Comparison of ENCODE assay signal across 21 cellular contexts in genomic region chr17:32303861-32304288, GRCh38. TPM values are rescaled to one million over a fixed set of nuclear protein-coding genes. Genes with fewer than 3 reads are reported as not detected.
DNase-seq lines count a peak whose midpoint lies in the region; ATAC-seq and TF ChIP-seq lines count a peak whose summit lies in the region.
"Had no signal": no experiment of that assay in that cellular context is flagged by ENCODE, and none has a peak within 500 bp of the region (broad histone marks: within the 10 kb centered on the region; RNA-seq: fewer than 3 reads in every experiment).

No MANE protein-coding gene starts in this region.

- H3K27me3 Mint-ChIP-seq in brain (peaks cover 3% of the 10 kb centered on the region), nephron progenitor cell (ENCODE audit: low read depth, poor library complexity) (peaks cover 19% of the 10 kb centered on the region)
- H3K27me3 Mint-ChIP-seq: activated naive CD8-positive, alpha-beta T cell treated with anti-CD3 and anti-CD28 coated beads for 36 hours had no signal

- TF ChIP-seq CTCF in brain (conservative IDR thresholded peaks at IDR 0.05) (no peak), nephron progenitor cell (IDR thresholded peaks at IDR 0.05) (no peak), RWPE1 (conservative IDR thresholded peaks at IDR 0.05; ENCODE audit: low read depth) (no peak)

- peak; percentile 36 for DNase-seq in DMS 273 (lab: John Stamatoyannopoulos, UW; ENCODE audit: unreplicated experiment)
- no peak for DNase-seq in DMS 273 treated with DMSO at 0.1 percent for 48 hours (lab: John Stamatoyannopoulos, UW)
- peak; percentile 60 for DNase-seq in NCI-H1092 (lab: John Stamatoyannopoulos, UW)
- no peak for DNase-seq in nephron progenitor cell
- DNase-seq in iPS-NIHi7 (ENCODE audit: extremely low spot score), result no peak
- DNase-seq in RWPE1 (ENCODE audit: low spot score), result no peak
- DNase-seq: activated CD4-positive, alpha-beta memory T cell treated with anti-CD3 and anti-CD28 coated beads, Interleukin-2, amount 10 ng/mL, durations not matched to agents 7 days and 5 days; activated naive CD8-positive, alpha-beta T cell treated with anti-CD3 and anti-CD28 coated beads for 36 hours; activated T-cell treated with anti-CD3 and anti-CD28 coated beads, Interleukin-2, amount 50 U/mL, for 48 hours; cortex of kidney; erythroblast; gastrocnemius medialis; stimulated activated CD4-positive, alpha-beta T cell treated with anti-CD3 and anti-CD28 coated beads, Interleukin-12 subunit alpha, Interleukin-12 subunit beta, amount 100 ng/mL, for 4 hours; T-helper 1 cell; tibial artery had no signal

- H3K27ac Mint-ChIP-seq in brain (peak overlapping the region; percentile 14 to 94 (median 77)), nephron progenitor cell (peak overlapping the region; percentile 85)
- H3K27ac Mint-ChIP-seq: activated CD4-positive, alpha-beta memory T cell treated with anti-CD3 and anti-CD28 coated beads, Interleukin-2, amount 10 ng/mL, durations not matched to agents 7 days and 5 days; activated naive CD8-positive, alpha-beta T cell treated with anti-CD3 and anti-CD28 coated beads for 36 hours; memory B cell; stimulated activated memory B cell treated with anti-CD40 and anti-IgM and Interleukin-4, amounts not matched to agents 10 μg/mL and 1 μg/mL and 100 μg/mL, for 72 hours had no signal

- peaks cover 5% of the 10 kb centered on the region for H3K36me3 Mint-ChIP-seq in brain
- no peaks in the 10 kb centered on the region for H3K36me3 Mint-ChIP-seq in nephron progenitor cell (ENCODE audit: low read depth)
- H3K36me3 Mint-ChIP-seq: activated naive CD8-positive, alpha-beta T cell treated with anti-CD3 and anti-CD28 coated beads for 36 hours; memory B cell; stimulated activated memory B cell treated with anti-CD40 and anti-IgM and Interleukin-4, amounts not matched to agents 10 μg/mL and 1 μg/mL and 100 μg/mL, for 72 hours had no signal

- no peak overlapping the region for H3K27ac ChIP-seq in RWPE1
- H3K27ac ChIP-seq: 22Rv1, gastrocnemius medialis, tibial artery had no signal

- CTCF ChIA-PET in RWPE1 (lab: Yijun Ruan, JAX), result no interaction called here

- ATAC-seq in GM19463 (IDR thresholded peaks at IDR 0.05; ENCODE audit: unreplicated experiment), result no peak
- ATAC-seq: gastrocnemius medialis; stimulated activated memory B cell treated with anti-CD40 and anti-IgM and Interleukin-4, amounts not matched to agents 10 μg/mL and 1 μg/mL and 100 μg/mL, for 72 hours had no signal

- H3K9me3 Mint-ChIP-seq in brain (no peaks in the 10 kb centered on the region), nephron progenitor cell (no peaks in the 10 kb centered on the region)
- H3K9me3 Mint-ChIP-seq: activated CD4-positive, alpha-beta memory T cell treated with anti-CD3 and anti-CD28 coated beads, Interleukin-2, amount 10 ng/mL, durations not matched to agents 7 days and 5 days; activated naive CD8-positive, alpha-beta T cell treated with anti-CD3 and anti-CD28 coated beads for 36 hours; memory B cell; nephron; stimulated activated memory B cell treated with anti-CD40 and anti-IgM and Interleukin-4, amounts not matched to agents 10 μg/mL and 1 μg/mL and 100 μg/mL, for 72 hours had no signal

- H3K4me3 Mint-ChIP-seq in brain, result peak overlapping the region in 1 of 5 experiments; percentile 34
- H3K4me3 Mint-ChIP-seq in nephron progenitor cell, result peak overlapping the region; percentile 29
- H3K4me3 Mint-ChIP-seq: activated CD4-positive, alpha-beta memory T cell treated with anti-CD3 and anti-CD28 coated beads, Interleukin-2, amount 10 ng/mL, durations not matched to agents 7 days and 5 days; activated naive CD8-positive, alpha-beta T cell treated with anti-CD3 and anti-CD28 coated beads for 36 hours; memory B cell; nephron; stimulated activated memory B cell treated with anti-CD40 and anti-IgM and Interleukin-4, amounts not matched to agents 10 μg/mL and 1 μg/mL and 100 μg/mL, for 72 hours had no signal

- POLR2A ChIA-PET in RWPE1 (lab: Yijun Ruan, JAX; ENCODE audit: low non-redundant PET), result no interaction called here

- H3K4me1 Mint-ChIP-seq in brain, result peaks cover 41% of the 10 kb centered on the region
- H3K4me1 Mint-ChIP-seq in nephron progenitor cell, result peaks cover 64% of the 10 kb centered on the region
- H3K4me1 Mint-ChIP-seq: activated CD4-positive, alpha-beta memory T cell treated with anti-CD3 and anti-CD28 coated beads, Interleukin-2, amount 10 ng/mL, durations not matched to agents 7 days and 5 days; activated naive CD8-positive, alpha-beta T cell treated with anti-CD3 and anti-CD28 coated beads for 36 hours; memory B cell; stimulated activated memory B cell treated with anti-CD40 and anti-IgM and Interleukin-4, amounts not matched to agents 10 μg/mL and 1 μg/mL and 100 μg/mL, for 72 hours had no signal

RNA-seq across cellular contexts. Expression of gene C17orf75, which starts 38.1 kb away (rescaled TPM):
- polyA plus RNA-seq in brain (ENCODE audit: insufficient read depth, low read depth, low replicate concordance), result 29.8 TPM

RNA-seq across cellular contexts. Expression of gene RHBDL3, which starts 38.2 kb away (rescaled TPM):
- 26.6 TPM for polyA plus RNA-seq in brain (ENCODE audit: insufficient read depth, low read depth, low replicate concordance)

RNA-seq across cellular contexts. Expression of gene ZNF207, which starts 46.1 kb away (rescaled TPM):
- 139 TPM for polyA plus RNA-seq in brain (ENCODE audit: insufficient read depth, low read depth, low replicate concordance)

Comparison
In these comparisons a context has a peak if more than half of its experiments do, and no peak if none do; other contexts are left out.
1. DNase-seq: peak in DMS 273 (single experiment) and NCI-H1092 (single experiment); none in DMS 273 treated with DMSO at 0.1 percent for 48 hours (single experiment), nephron progenitor cell (single experiment), iPS-NIHi7 (single experiment) and RWPE1 (single experiment).